Comparison of ENCODE assay signal across 11 cellular contexts in genomic region chr3:119297169-119297568, GRCh38. TPM values are rescaled to one million over a fixed set of nuclear protein-coding genes. Genes with fewer than 3 reads are reported as not detected.
DNase-seq lines count a peak whose midpoint lies in the region; ATAC-seq lines count a peak whose summit lies in the region.
"Had no signal": no experiment of that assay in that cellular context is flagged by ENCODE, and none has a peak within 500 bp of the region (broad histone marks: within the 10 kb centered on the region; RNA-seq: fewer than 3 reads in every experiment).

No MANE protein-coding gene starts in this region.

- no peaks in the 10 kb centered on the region for H3K9me3 Mint-ChIP-seq in activated CD4-positive, alpha-beta T cell treated with anti-CD3 and anti-CD28 coated beads, Interleukin-2, amount 10 ng/mL, durations not matched to agents 24 days and 14 days
- no peaks in the 10 kb centered on the region for H3K9me3 Mint-ChIP-seq in activated CD4-positive, alpha-beta T cell treated with anti-CD3 and anti-CD28 coated beads for 36 hours (ENCODE audit: low read depth)
- H3K9me3 Mint-ChIP-seq in central memory CD8-positive, alpha-beta T cell = no peaks in the 10 kb centered on the region

- H3K9me3 ChIP-seq in thymus (ENCODE audit: control insufficient read depth) = no peaks in the 10 kb centered on the region
- H3K9me3 ChIP-seq: testis had no signal

- peaks cover 16% of the 10 kb centered on the region for H3K36me3 Mint-ChIP-seq in activated CD4-positive, alpha-beta T cell treated with anti-CD3 and anti-CD28 coated beads, Interleukin-2, amount 10 ng/mL, durations not matched to agents 24 days and 14 days (ENCODE audit: low read depth)
- H3K36me3 Mint-ChIP-seq in activated CD4-positive, alpha-beta T cell treated with anti-CD3 and anti-CD28 coated beads for 36 hours (ENCODE audit: low read depth) = peaks cover 12% of the 10 kb centered on the region
- H3K36me3 Mint-ChIP-seq in central memory CD8-positive, alpha-beta T cell (ENCODE audit: insufficient read depth) = peaks cover 17% of the 10 kb centered on the region

- POLR2A ChIA-PET in activated CD4-positive, alpha-beta T cell treated with anti-CD3 and anti-CD28 coated beads for 36 hours (lab: Charles Lee) = interaction anchor here (1.1 to 1.8 kb wide), 2 partner anchors 25 to 130 kb away, joined by 7 to 8 read pairs; no protein-coding TSS in a partner anchor

- H3K27me3 Mint-ChIP-seq in activated CD4-positive, alpha-beta T cell treated with anti-CD3 and anti-CD28 coated beads, Interleukin-2, amount 10 ng/mL, durations not matched to agents 24 days and 14 days = peaks cover 5% of the 10 kb centered on the region
- no peaks in the 10 kb centered on the region for H3K27me3 Mint-ChIP-seq in activated CD4-positive, alpha-beta T cell treated with anti-CD3 and anti-CD28 coated beads for 36 hours
- H3K27me3 Mint-ChIP-seq in central memory CD8-positive, alpha-beta T cell = no peaks in the 10 kb centered on the region

- CTCF ChIA-PET in activated CD4-positive, alpha-beta T cell treated with anti-CD3 and anti-CD28 coated beads for 36 hours (lab: Charles Lee) = interaction anchor here (0.6 to 2.1 kb wide), 7 partner anchors 9 to 414 kb away, joined by 3 to 8 read pairs (median 3); partner anchors contain the start of gene B4GALT4

- no peak overlapping the region for H3K4me3 Mint-ChIP-seq in activated CD4-positive, alpha-beta T cell treated with anti-CD3 and anti-CD28 coated beads, Interleukin-2, amount 10 ng/mL, durations not matched to agents 24 days and 14 days
- H3K4me3 Mint-ChIP-seq in activated CD4-positive, alpha-beta T cell treated with anti-CD3 and anti-CD28 coated beads for 36 hours = no peak overlapping the region
- no peak overlapping the region for H3K4me3 Mint-ChIP-seq in central memory CD8-positive, alpha-beta T cell

- intact Hi-C loops in activated CD4-positive, alpha-beta T cell treated with anti-CD3 and anti-CD28 coated beads, Interleukin-2, amount 10 ng/mL, durations not matched to agents 24 days and 14 days (cut with micrococcal nuclease) = loop anchor here (10.0 kb wide), 1 partner anchor 798 kb away; the partner anchor contains the start of gene GSK3B
- intact Hi-C loops in activated CD4-positive, alpha-beta T cell treated with anti-CD3 and anti-CD28 coated beads for 36 hours (cut with DNase I, micrococcal nuclease) = loop anchor here (10.0 kb wide), 4 partner anchors 198 to 1048 kb away; partner anchors contain the start of genes COX17 (in 1 of the 2), GSK3B (in 1 of the 2), LRRC58 (in 1 of the 2) and TIMMDC1 (in 1 of the 2)

- H3K4me1 ChIP-seq in thymus (ENCODE audit: control insufficient read depth, insufficient read depth, low read length) = peaks cover 38% of the 10 kb centered on the region
- H3K4me1 ChIP-seq: testis had no signal

- H3K4me1 Mint-ChIP-seq in activated CD4-positive, alpha-beta T cell treated with anti-CD3 and anti-CD28 coated beads, Interleukin-2, amount 10 ng/mL, durations not matched to agents 24 days and 14 days = peaks cover 53% of the 10 kb centered on the region
- H3K4me1 Mint-ChIP-seq in activated CD4-positive, alpha-beta T cell treated with anti-CD3 and anti-CD28 coated beads for 36 hours = peaks cover 64% of the 10 kb centered on the region
- H3K4me1 Mint-ChIP-seq in central memory CD8-positive, alpha-beta T cell = peaks cover 60% of the 10 kb centered on the region

- peak overlapping the region; percentile 42 for H3K27ac ChIP-seq in thymus (ENCODE audit: low read depth)
- H3K27ac ChIP-seq: epithelial cell of prostate, testis had no signal

- H3K27me3 ChIP-seq in thymus (ENCODE audit: control insufficient read depth, insufficient read depth) = no peaks in the 10 kb centered on the region
- H3K27me3 ChIP-seq: testis had no signal

- no peak overlapping the region for H3K27ac Mint-ChIP-seq in activated CD4-positive, alpha-beta T cell treated with anti-CD3 and anti-CD28 coated beads, Interleukin-2, amount 10 ng/mL, durations not matched to agents 24 days and 14 days
- no peak overlapping the region for H3K27ac Mint-ChIP-seq in activated CD4-positive, alpha-beta T cell treated with anti-CD3 and anti-CD28 coated beads for 36 hours
- H3K27ac Mint-ChIP-seq in central memory CD8-positive, alpha-beta T cell (ENCODE audit: low read depth) = peak overlapping the region; percentile 30

- no peaks in the 10 kb centered on the region for H3K36me3 ChIP-seq in thymus (ENCODE audit: control insufficient read depth, insufficient read depth)

- ATAC-seq in activated CD4-positive, alpha-beta T cell treated with anti-CD3 and anti-CD28 coated beads for 36 hours = no peak
- ATAC-seq in central memory CD8-positive, alpha-beta T cell (replicated peaks; ENCODE audit: extremely low read depth, poor library complexity, severe bottlenecking) = no peak
- ATAC-seq in GM18861 (IDR thresholded peaks at IDR 0.05; ENCODE audit: unreplicated experiment) (no peak), HG02885 (IDR thresholded peaks at IDR 0.05; ENCODE audit: poor library complexity, unreplicated experiment) (no peak)

- H3K4me3 ChIP-seq in thymus (ENCODE audit: low read length) = no peak overlapping the region
- H3K4me3 ChIP-seq: testis had no signal

- DNase-seq in activated CD4-positive, alpha-beta T cell treated with anti-CD3 and anti-CD28 coated beads, Interleukin-2, amount 10 ng/mL, durations not matched to agents 24 days and 14 days = peak; percentile 51
- DNase-seq in activated CD4-positive, alpha-beta T cell treated with anti-CD3 and anti-CD28 coated beads for 36 hours = no peak
- no peak for DNase-seq in central memory CD8-positive, alpha-beta T cell (ENCODE audit: low spot score in 2 of 2)
- peak; percentile 22 for DNase-seq in medulla oblongata (ENCODE audit: extremely low spot score)
- DNase-seq in GOT3 (lab: John Stamatoyannopoulos, UW) = no peak
- DNase-seq: NCI-H774, testis had no signal

RNA-seq across cellular contexts. Expression of gene ARHGAP31, which starts 3.0 kb away (rescaled TPM):
- total RNA-seq in activated CD4-positive, alpha-beta T cell treated with anti-CD3 and anti-CD28 coated beads, Interleukin-2, amount 10 ng/mL, durations not matched to agents 24 days and 14 days = 9.5 and 11.0 TPM in 2 replicates
- 1 to 10 TPM; 9.2 to 9.6 TPM for total RNA-seq in activated CD4-positive, alpha-beta T cell treated with anti-CD3 and anti-CD28 coated beads for 36 hours
- polyA plus RNA-seq in thymus = 3.5 TPM

RNA-seq across cellular contexts. Expression of gene B4GALT4, which starts 56.5 kb away (rescaled TPM):
- 14.8 and 15.5 TPM in 2 replicates for total RNA-seq in activated CD4-positive, alpha-beta T cell treated with anti-CD3 and anti-CD28 coated beads, Interleukin-2, amount 10 ng/mL, durations not matched to agents 24 days and 14 days
- total RNA-seq in activated CD4-positive, alpha-beta T cell treated with anti-CD3 and anti-CD28 coated beads for 36 hours = 10 to 100 TPM; 16.6 to 16.7 TPM
- 15.2 TPM for polyA plus RNA-seq in thymus

Comparison
In these comparisons a context has a peak if more than half of its experiments do, and no peak if none do; other contexts are left out.
1. DNase-seq: peak in activated CD4-positive, alpha-beta T cell treated with anti-CD3 and anti-CD28 coated beads, Interleukin-2, amount 10 ng/mL, durations not matched to agents 24 days and 14 days (single experiment) and medulla oblongata (single experiment); none in activated CD4-positive, alpha-beta T cell treated with anti-CD3 and anti-CD28 coated beads for 36 hours (single experiment), central memory CD8-positive, alpha-beta T cell (0 of 2) and GOT3 (single experiment).